11 cellular contexts compared by ENCODE assay signal in the genomic region with DNA sequence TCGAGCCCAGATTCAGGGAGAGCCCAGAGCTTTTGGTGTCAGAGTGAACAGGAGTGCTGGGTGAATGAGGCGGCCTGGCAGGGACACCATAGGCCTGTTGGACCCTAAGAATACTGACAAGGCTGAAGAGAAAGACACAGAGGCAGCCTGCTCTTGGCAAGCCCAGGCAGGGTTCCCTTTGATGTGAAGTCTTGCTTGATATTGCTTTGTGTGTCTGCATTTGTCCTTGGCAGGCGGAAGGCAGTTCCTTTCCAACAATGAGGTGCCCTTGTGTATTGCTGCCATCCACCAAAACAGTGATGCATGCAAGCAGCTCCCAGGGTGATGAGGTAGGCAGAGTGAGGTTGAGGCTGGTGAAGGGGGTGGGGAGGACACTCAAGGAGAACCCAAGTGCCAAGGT.
DNase-seq lines count a peak whose midpoint lies in the region; ATAC-seq, FAIRE-seq and TF ChIP-seq lines count a peak whose summit lies in the region.
"Had no signal": no experiment of that assay in that cellular context is flagged by ENCODE, and none has a peak within 500 bp of the region (broad histone marks: within the 10 kb centered on the region; RNA-seq: fewer than 3 reads in every experiment).

No MANE protein-coding gene starts in this region.

- no peak for TF ChIP-seq CTCF in ascending aorta (IDR thresholded peaks at IDR 0.05)
- no peak for TF ChIP-seq CTCF in progenitor cell of endocrine pancreas (IDR thresholded peaks at IDR 0.05; ENCODE audit: unreplicated experiment)
- no peak for TF ChIP-seq CTCF in Calu3 (IDR thresholded peaks at IDR 0.05; ENCODE audit: unreplicated experiment)

- no peaks in the 10 kb centered on the region for H3K36me3 ChIP-seq in ascending aorta

- WGBS in right cardiac atrium = 45% methylated on average over 3 of the region's 3 CpGs

- H3K4me1 ChIP-seq in ascending aorta (peaks cover 15 to 39% of the 10 kb centered on the region in 2 donors), right cardiac atrium (ENCODE audit: control insufficient read depth, insufficient read depth, low read length) (peaks cover 8% of the 10 kb centered on the region)

- intact Hi-C loops in ascending aorta (cut with DNase I) (loop anchor here (5.0 kb wide), 1 partner anchor 92 kb away; no protein-coding TSS in a partner anchor), right cardiac atrium (cut with DNase I) (no loop called here), Calu3 (cut with micrococcal nuclease; ENCODE audit: unreplicated experiment) (no loop called here)

- no peaks in the 10 kb centered on the region for H3K9me3 ChIP-seq in ascending aorta
- H3K9me3 ChIP-seq in right cardiac atrium (ENCODE audit: control insufficient read depth, low read length) = no peaks in the 10 kb centered on the region

- H3K36me3 Mint-ChIP-seq in progenitor cell of endocrine pancreas (ENCODE audit: insufficient read depth) (no peaks in the 10 kb centered on the region), Calu3 (ENCODE audit: insufficient read depth, unreplicated experiment) (no peaks in the 10 kb centered on the region)
- H3K36me3 Mint-ChIP-seq in activated T-cell treated with anti-CD3 and anti-CD28 coated beads, Interleukin-2, amount 50 U/mL, for 4 hours (ENCODE audit: insufficient read depth) = no peaks in the 10 kb centered on the region

- H3K27me3 Mint-ChIP-seq in progenitor cell of endocrine pancreas = no peaks in the 10 kb centered on the region
- H3K27me3 Mint-ChIP-seq in activated T-cell treated with anti-CD3 and anti-CD28 coated beads, Interleukin-2, amount 50 U/mL, for 4 hours (ENCODE audit: low read depth) = peaks cover 4% of the 10 kb centered on the region
- H3K27me3 Mint-ChIP-seq in Calu3 (ENCODE audit: unreplicated experiment) = no peaks in the 10 kb centered on the region

- peak overlapping the region; percentile 13 for H3K27ac Mint-ChIP-seq in progenitor cell of endocrine pancreas
- H3K27ac Mint-ChIP-seq in Calu3 (ENCODE audit: unreplicated experiment) = no peak overlapping the region
- H3K27ac Mint-ChIP-seq: activated CD4-positive, alpha-beta T cell treated with anti-CD3 and anti-CD28 coated beads, Interleukin-2, amount 10 ng/mL, durations not matched to agents 24 days and 14 days had no signal

- H3K27ac ChIP-seq in ascending aorta (peak overlapping the region; percentile 86 to 92), right cardiac atrium (ENCODE audit: low read length) (peak overlapping the region; percentile 79)
- H3K27ac ChIP-seq: SK-N-MC had no signal

- TF ChIP-seq POLR2A in GM12892 (IDR thresholded peaks at IDR 0.05; ENCODE audit: low read depth, low read length) = no peak

- no peak overlapping the region for H3K4me3 ChIP-seq in ascending aorta
- no peak overlapping the region for H3K4me3 ChIP-seq in right cardiac atrium (ENCODE audit: low read length)
- H3K4me3 ChIP-seq: SK-N-MC had no signal

- no TSS peak for BruUV-seq in Calu3 (replicated peaks; lab: Mats Ljungman, UMichigan)

- CTCF ChIA-PET in Calu3 (lab: Charles Lee) = no interaction called here

- DNase-seq in DMS79 treated with DMSO at 0.1 percent for 48 hours (lab: John Stamatoyannopoulos, UW) (peak; percentile 93), ascending aorta (ENCODE audit: low spot score in 2 of 2) (peak in 1 of 2 donors; percentile 67), right cardiac atrium (peak; percentile 47 to 83 (median 76)), progenitor cell of endocrine pancreas (ENCODE audit: low spot score, unreplicated experiment) (no peak), GM12892 (ENCODE audit: insufficient read length) (no peak), Calu3 (no peak)
- DNase-seq in activated CD8-positive, alpha-beta memory T cell treated with anti-CD3 and anti-CD28 coated beads, Interleukin-2, amount 50 U/mL, for 4 hours = no peak
- DNase-seq in activated T-cell treated with anti-CD3 and anti-CD28 coated beads, Interleukin-2, amount 50 U/mL, for 4 hours = no peak
- DNase-seq: activated CD4-positive, alpha-beta T cell treated with anti-CD3 and anti-CD28 coated beads, Interleukin-2, amount 10 ng/mL, durations not matched to agents 24 days and 14 days; NCI-H2227 treated with DMSO at 0.1 percent for 48 hours had no signal

- no peaks in the 10 kb centered on the region for H3K27me3 ChIP-seq in ascending aorta
- H3K27me3 ChIP-seq in right cardiac atrium (ENCODE audit: control insufficient read depth, insufficient read depth) = no peaks in the 10 kb centered on the region

- no peak for FAIRE-seq in GM12892 (lab: Jason Lieb, UNC)

- H3K4me1 Mint-ChIP-seq in progenitor cell of endocrine pancreas (ENCODE audit: low read depth) (peaks cover 23% of the 10 kb centered on the region), Calu3 (ENCODE audit: low read depth, unreplicated experiment) (peaks cover 22% of the 10 kb centered on the region)
- no peaks in the 10 kb centered on the region for H3K4me1 Mint-ChIP-seq in activated T-cell treated with anti-CD3 and anti-CD28 coated beads, Interleukin-2, amount 50 U/mL, for 4 hours (ENCODE audit: low read depth)
- H3K4me1 Mint-ChIP-seq: activated CD4-positive, alpha-beta T cell treated with anti-CD3 and anti-CD28 coated beads, Interleukin-2, amount 10 ng/mL, durations not matched to agents 24 days and 14 days had no signal

- H3K9me3 Mint-ChIP-seq in progenitor cell of endocrine pancreas (ENCODE audit: low read depth) (no peaks in the 10 kb centered on the region), Calu3 (ENCODE audit: low read depth, unreplicated experiment) (peaks cover 2% of the 10 kb centered on the region)
- no peaks in the 10 kb centered on the region for H3K9me3 Mint-ChIP-seq in activated T-cell treated with anti-CD3 and anti-CD28 coated beads, Interleukin-2, amount 50 U/mL, for 4 hours

- peak; percentile 76 to 89 for ATAC-seq in right cardiac atrium
- ATAC-seq in activated T-cell treated with anti-CD3 and anti-CD28 coated beads, Interleukin-2, amount 50 U/mL, for 4 hours = no peak

- H3K4me3 Mint-ChIP-seq in progenitor cell of endocrine pancreas (ENCODE audit: low read depth) = no peak overlapping the region
- no peak overlapping the region for H3K4me3 Mint-ChIP-seq in activated T-cell treated with anti-CD3 and anti-CD28 coated beads, Interleukin-2, amount 50 U/mL, for 4 hours
- no peak overlapping the region for H3K4me3 Mint-ChIP-seq in Calu3 (ENCODE audit: low read depth, unreplicated experiment)
- H3K4me3 Mint-ChIP-seq: activated CD4-positive, alpha-beta T cell treated with anti-CD3 and anti-CD28 coated beads, Interleukin-2, amount 10 ng/mL, durations not matched to agents 24 days and 14 days had no signal

Comparison
In these comparisons a context has a peak if more than half of its experiments do, and no peak if none do; other contexts are left out.
1. DNase-seq: peak in DMS79 treated with DMSO at 0.1 percent for 48 hours (single experiment) and right cardiac atrium (3 of 3); none in progenitor cell of endocrine pancreas (single experiment), activated CD8-positive, alpha-beta memory T cell treated with anti-CD3 and anti-CD28 coated beads, Interleukin-2, amount 50 U/mL, for 4 hours (single experiment), activated T-cell treated with anti-CD3 and anti-CD28 coated beads, Interleukin-2, amount 50 U/mL, for 4 hours (single experiment), GM12892 (single experiment) and Calu3 (single experiment).
2. ATAC-seq: peak in right cardiac atrium (2 of 2); none in activated T-cell treated with anti-CD3 and anti-CD28 coated beads, Interleukin-2, amount 50 U/mL, for 4 hours (0 of 2).